Comparison of ENCODE assay signal across 8 cellular contexts in genomic region chr3:52240059-52240885, GRCh38. TPM values are rescaled to one million over a fixed set of nuclear protein-coding genes. Genes with fewer than 3 reads are reported as not detected.
DNase-seq lines count a peak whose midpoint lies in the region; ATAC-seq, FAIRE-seq and TF ChIP-seq lines count a peak whose summit lies in the region.

No MANE protein-coding gene starts in this region.

- H2AFZ ChIP-seq in SU-DHL-6 (ENCODE audit: low read depth, low read length, severe bottlenecking): no peak overlapping the region
- no peak overlapping the region for H2AFZ ChIP-seq in keratinocyte (ENCODE audit: control insufficient read depth, low read length)

- H3K36me3 ChIP-seq in SU-DHL-6 (ENCODE audit: low read length) (no peaks in the 10 kb centered on the region), keratinocyte (ENCODE audit: control insufficient read depth in 2 of 2, extremely low read depth in 1 of 2, insufficient read depth in 2 of 2, low read length in 2 of 2) (peaks cover 4 to 5% of the 10 kb centered on the region in 2 experiments)

- H3K27me3 Mint-ChIP-seq in MCF 10A (ENCODE audit: insufficient read depth, unreplicated experiment): no peaks in the 10 kb centered on the region

- POLR2A ChIA-PET in MCF 10A (lab: Yijun Ruan, JAX): interaction anchor here (0.6 to 6.1 kb wide), 9 partner anchors 9 to 741 kb away, joined by 3 to 120 read pairs (median 4); partner anchors contain the start of genes GLYCTK, POC1A and WDR82

- no peaks in the 10 kb centered on the region for H3F3A ChIP-seq in SU-DHL-6 (ENCODE audit: insufficient read depth)

- H3K4me1 Mint-ChIP-seq in MCF 10A (ENCODE audit: insufficient read depth, unreplicated experiment): peaks cover 35% of the 10 kb centered on the region

- intact Hi-C loops in MCF 10A (cut with micrococcal nuclease): no loop called here

- TF ChIP-seq CTCF in D721Med (IDR thresholded peaks at IDR 0.05; ENCODE audit: insufficient read depth, missing control alignments): peak; percentile 34
- no peak for TF ChIP-seq CTCF in SU-DHL-6 (IDR thresholded peaks at IDR 0.05; ENCODE audit: insufficient read depth, low read length, poor library complexity, severe bottlenecking)
- no peak for TF ChIP-seq CTCF in MCF 10A (IDR thresholded peaks at IDR 0.05; ENCODE audit: unreplicated experiment)
- peak in 1 of 3 experiments; percentile 22 for TF ChIP-seq CTCF in keratinocyte (optimal IDR thresholded peaks at IDR 0.05 in 1 of 3, IDR thresholded peaks at IDR 0.05 in 1 of 3, conservative IDR thresholded peaks at IDR 0.05 in 1 of 3; ENCODE audit: extremely low read depth in 1 of 3, insufficient read depth in 2 of 3, low read length in 3 of 3)

- H3K27ac Mint-ChIP-seq in MCF 10A (ENCODE audit: low read depth, unreplicated experiment): peak overlapping the region; percentile 87

- H3K4me3 Mint-ChIP-seq in MCF 10A (ENCODE audit: unreplicated experiment): peak overlapping the region; percentile 86

- H3K27ac ChIP-seq in SU-DHL-6 (ENCODE audit: low read depth, low read length) (peak overlapping the region; percentile 7; the same call in 1 of the 2 replicates), keratinocyte (ENCODE audit: control insufficient read depth, insufficient read depth, low read length) (peak overlapping the region; percentile 84)

- H3K9me3 ChIP-seq in SU-DHL-6 (ENCODE audit: insufficient read depth, low read length) (no peaks in the 10 kb centered on the region), keratinocyte (ENCODE audit: control insufficient read depth, low read depth, low read length) (no peaks in the 10 kb centered on the region)

- peak overlapping the region; percentile 73 for H3K4me3 ChIP-seq in SU-DHL-6 (ENCODE audit: insufficient read depth, low read length, poor library complexity, severe bottlenecking)
- H3K4me3 ChIP-seq in keratinocyte (ENCODE audit: control insufficient read depth in 2 of 3, extremely low read depth in 1 of 3, insufficient read depth in 2 of 3, low read depth in 1 of 3, low read length in 3 of 3): peak overlapping the region; percentile 75 to 91 (median 76)

- H3K9me2 ChIP-seq in SU-DHL-6 (replicated peaks; ENCODE audit: insufficient read depth, low read length): no peaks in the 10 kb centered on the region

- BruUV-seq in MCF 10A (replicated peaks; lab: Mats Ljungman, UMichigan): no TSS peak

- no peaks in the 10 kb centered on the region for H3K9me3 Mint-ChIP-seq in MCF 10A (ENCODE audit: unreplicated experiment)

- no peaks in the 10 kb centered on the region for H3K36me3 Mint-ChIP-seq in MCF 10A (ENCODE audit: insufficient read depth, unreplicated experiment)

- no peaks in the 10 kb centered on the region for H3K27me3 ChIP-seq in SU-DHL-6 (ENCODE audit: low read length)
- no peaks in the 10 kb centered on the region for H3K27me3 ChIP-seq in keratinocyte (ENCODE audit: control insufficient read depth, extremely low read depth, insufficient read depth, low read length)

- H4K20me1 ChIP-seq in SU-DHL-6 (ENCODE audit: low read depth, low read length) (no peaks in the 10 kb centered on the region), keratinocyte (ENCODE audit: control insufficient read depth, extremely low read depth, insufficient read depth, low read length) (peaks cover 5% of the 10 kb centered on the region)

- dilution Hi-C loops in keratinocyte (cut with MboI; ENCODE audit: extremely low pct_ligation_motif_present, low sequenced_read_pairs): no loop called here

- H3K4me1 ChIP-seq in keratinocyte (ENCODE audit: control insufficient read depth, extremely low read depth, insufficient read depth, low read length): peaks cover 49% of the 10 kb centered on the region

- CTCF ChIA-PET in MCF 10A (lab: Yijun Ruan, JAX): interaction anchor here (0.6 to 13.6 kb wide), 8 partner anchors 9 to 571 kb away, joined by 3 to 175 read pairs (median 4); partner anchors contain the start of gene TLR9

- peak; percentile 88 for DNase-seq in D721Med (ENCODE audit: insufficient read length, low spot score)
- DNase-seq in HuH-7 (ENCODE audit: low spot score): peak; percentile 67
- DNase-seq in MCF 10A (ENCODE audit: unreplicated experiment): peak; percentile 98
- peak; percentile 75 for DNase-seq in keratinocyte (ENCODE audit: low read depth, low spot score)
- DNase-seq in stimulated activated CD4-positive, alpha-beta T cell treated with anti-CD3 and anti-CD28 coated beads, Interleukin-2, amount 100 ng/mL, for 4 hours (ENCODE audit: low read depth): peak; percentile 64

- H3K79me2 ChIP-seq in SU-DHL-6 (ENCODE audit: insufficient read depth, low read length) (peaks cover 23% of the 10 kb centered on the region; the same call in 1 of the 2 replicates), keratinocyte (ENCODE audit: control insufficient read depth, insufficient read depth, low read length) (peaks cover 38% of the 10 kb centered on the region)

- FAIRE-seq in D721Med (lab: Jason Lieb, UNC) (peak; percentile 87), keratinocyte (lab: Jason Lieb, UNC) (peak; percentile 87)

- H3K4me2 ChIP-seq in SU-DHL-6 (ENCODE audit: low read depth, low read length, poor library complexity, severe bottlenecking) (peak overlapping the region; percentile 58), keratinocyte (ENCODE audit: control insufficient read depth, extremely low read depth, insufficient read depth, low read depth, low read length) (peak overlapping the region; percentile 90)

- no peak for ATAC-seq in GM18867 (IDR thresholded peaks at IDR 0.05; ENCODE audit: unreplicated experiment)
- no peak for ATAC-seq in HG02840 (IDR thresholded peaks at IDR 0.05; ENCODE audit: low FRiP score, unreplicated experiment)

- H3K9me1 ChIP-seq in keratinocyte (ENCODE audit: control insufficient read depth, extremely low read depth, insufficient read depth, low read length): no peaks in the 10 kb centered on the region

- H3K9ac ChIP-seq in SU-DHL-6 (ENCODE audit: low read length) (peak overlapping the region; percentile 89), keratinocyte (ENCODE audit: control insufficient read depth, extremely low read depth, insufficient read depth, low read length) (peak overlapping the region; percentile 89)

RNA-seq across cellular contexts. Expression of gene TWF2, which starts 1.3 kb away (rescaled TPM):
- total RNA-seq in MCF 10A (2022): 30.5 and 47.0 TPM in 2 replicates
- polyA plus RNA-seq in keratinocyte: 70.4 to 113 TPM (median 77.0 TPM) in 3 replicates
- polyA plus RNA-seq in keratinocyte (2011; ENCODE audit: low read depth): 17.4 TPM
- polyA plus RNA-seq in keratinocyte (2011; cell fraction: cytosol; rRNA removed): 66.4 and 134 TPM in 2 replicates
- polyA plus RNA-seq in keratinocyte (2011; cell fraction: nucleus; rRNA removed): 63.2 and 86.3 TPM in 2 replicates
- polyA plus RNA-seq in keratinocyte (2012; ENCODE audit: low replicate concordance): 33.1 and 98.3 TPM in 2 replicates
- polyA minus RNA-seq in keratinocyte: 57.0 to 139 TPM (median 67.1 TPM) in 3 replicates
- polyA minus RNA-seq in keratinocyte (2011; cell fraction: cytosol; rRNA and poly(A)+ RNA removed): 124 TPM
- 41.2 and 43.6 TPM in 2 replicates for polyA minus RNA-seq in keratinocyte (2011; cell fraction: nucleus; rRNA and poly(A)+ RNA removed)

RNA-seq across cellular contexts. Expression of gene PPM1M, which starts 5.3 kb away (rescaled TPM):
- 10.4 and 14.0 TPM in 2 replicates for total RNA-seq in MCF 10A (2022)
- 6.4 to 8.0 TPM (median 6.5 TPM) in 3 replicates for polyA plus RNA-seq in keratinocyte
- polyA plus RNA-seq in keratinocyte (2011; ENCODE audit: low read depth): 3.3 TPM
- polyA plus RNA-seq in keratinocyte (2011; cell fraction: cytosol; rRNA removed): 4.8 and 6.3 TPM in 2 replicates
- polyA plus RNA-seq in keratinocyte (2011; cell fraction: nucleus; rRNA removed): 10.4 and 10.6 TPM in 2 replicates
- polyA plus RNA-seq in keratinocyte (2012; ENCODE audit: low replicate concordance): 2.6 and 5.5 TPM in 2 replicates
- 7.5 to 11.3 TPM (median 10.0 TPM) in 3 replicates for polyA minus RNA-seq in keratinocyte
- 9.0 TPM for polyA minus RNA-seq in keratinocyte (2011; cell fraction: cytosol; rRNA and poly(A)+ RNA removed)
- 2.0 and 3.7 TPM in 2 replicates for polyA minus RNA-seq in keratinocyte (2011; cell fraction: nucleus; rRNA and poly(A)+ RNA removed)

RNA-seq across cellular contexts. Expression of gene TLR9, which starts 14.8 kb away (rescaled TPM):
- total RNA-seq in MCF 10A (2022): not detected in 2 replicates
- not detected in 3 replicates for polyA plus RNA-seq in keratinocyte
- polyA plus RNA-seq in keratinocyte (2011; ENCODE audit: low read depth): not detected
- not detected in 2 replicates for polyA plus RNA-seq in keratinocyte (2011; cell fraction: cytosol; rRNA removed)
- 0.12 and 0.18 TPM in 2 replicates for polyA plus RNA-seq in keratinocyte (2011; cell fraction: nucleus; rRNA removed)
- 0.20 TPM in 1 of 2 replicates, not detected in the other for polyA plus RNA-seq in keratinocyte (2012; ENCODE audit: low replicate concordance)
- 0.13 TPM in 1 of 3 replicates, not detected in the others for polyA minus RNA-seq in keratinocyte
- not detected for polyA minus RNA-seq in keratinocyte (2011; cell fraction: cytosol; rRNA and poly(A)+ RNA removed)
- not detected in 2 replicates for polyA minus RNA-seq in keratinocyte (2011; cell fraction: nucleus; rRNA and poly(A)+ RNA removed)

RNA-seq across cellular contexts. Expression of gene WDR82, which starts 38.2 kb away (rescaled TPM):
- total RNA-seq in MCF 10A (2022): 60.7 and 62.5 TPM in 2 replicates
- 53.1 to 75.1 TPM (median 74.4 TPM) in 3 replicates for polyA plus RNA-seq in keratinocyte
- 21.7 TPM for polyA plus RNA-seq in keratinocyte (2011; ENCODE audit: low read depth)
- polyA plus RNA-seq in keratinocyte (2011; cell fraction: cytosol; rRNA removed): 41.5 and 63.2 TPM in 2 replicates
- polyA plus RNA-seq in keratinocyte (2011; cell fraction: nucleus; rRNA removed): 44.9 and 48.6 TPM in 2 replicates
- polyA plus RNA-seq in keratinocyte (2012; ENCODE audit: low replicate concordance): 36.5 and 62.0 TPM in 2 replicates
- 44.0 to 86.1 TPM (median 63.8 TPM) in 3 replicates for polyA minus RNA-seq in keratinocyte
- polyA minus RNA-seq in keratinocyte (2011; cell fraction: cytosol; rRNA and poly(A)+ RNA removed): 39.5 TPM
- polyA minus RNA-seq in keratinocyte (2011; cell fraction: nucleus; rRNA and poly(A)+ RNA removed): 28.3 and 53.8 TPM in 2 replicates

RNA-seq across cellular contexts. Expression of gene ALAS1, which starts 42.3 kb away (rescaled TPM):
- total RNA-seq in MCF 10A (2022): 29.2 and 35.7 TPM in 2 replicates
- 54.6 to 109 TPM (median 74.1 TPM) in 3 replicates for polyA plus RNA-seq in keratinocyte
- 31.4 TPM for polyA plus RNA-seq in keratinocyte (2011; ENCODE audit: low read depth)
- 70.5 and 82.2 TPM in 2 replicates for polyA plus RNA-seq in keratinocyte (2011; cell fraction: cytosol; rRNA removed)
- polyA plus RNA-seq in keratinocyte (2011; cell fraction: nucleus; rRNA removed): 119 and 125 TPM in 2 replicates
- 51.4 and 67.5 TPM in 2 replicates for polyA plus RNA-seq in keratinocyte (2012; ENCODE audit: low replicate concordance)
- 48.8 to 118 TPM (median 51.9 TPM) in 3 replicates for polyA minus RNA-seq in keratinocyte
- 53.9 TPM for polyA minus RNA-seq in keratinocyte (2011; cell fraction: cytosol; rRNA and poly(A)+ RNA removed)
- polyA minus RNA-seq in keratinocyte (2011; cell fraction: nucleus; rRNA and poly(A)+ RNA removed): 40.9 and 59.5 TPM in 2 replicates
